Comparison of ENCODE assay signal across 14 cellular contexts in the genomic region with DNA sequence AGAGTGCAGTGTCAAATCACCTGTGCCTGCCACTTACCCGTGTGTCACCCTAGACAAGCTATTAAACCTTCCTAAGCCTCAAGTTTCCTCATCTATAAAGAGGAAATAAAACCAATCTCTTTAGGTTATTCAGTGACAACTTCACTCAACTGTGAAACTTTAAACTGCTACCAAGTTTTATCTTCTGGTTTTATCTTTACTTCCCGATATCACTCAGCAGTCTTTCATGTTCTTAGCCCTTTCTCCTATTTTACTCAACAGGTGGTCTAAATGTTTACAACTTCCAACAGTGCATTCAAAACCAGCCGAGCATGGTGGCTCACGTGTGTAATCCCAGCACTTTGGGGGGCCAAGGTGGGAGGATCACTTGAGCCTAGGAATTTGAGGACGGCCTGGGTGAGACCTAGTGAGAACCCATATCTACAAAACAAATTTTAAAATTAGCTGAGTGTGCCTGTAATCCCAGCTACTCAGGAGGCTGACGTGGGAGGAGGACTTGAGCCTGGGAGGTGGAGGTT. TPM values are rescaled to one million over a fixed set of nuclear protein-coding genes. Genes with fewer than 3 reads are reported as not detected.
A peak's percentile ranks its signal among the peaks of the same experiment; 100 is the strongest.
DNase-seq lines count a peak whose midpoint lies in the region; ATAC-seq and TF ChIP-seq lines count a peak whose summit lies in the region.
"Had no signal": no experiment of that assay in that cellular context is flagged by ENCODE, and none has a peak within 500 bp of the region (broad histone marks: within the 10 kb centered on the region; RNA-seq: fewer than 3 reads in every experiment).

No MANE protein-coding gene starts in this region.

- no peaks in the 10 kb centered on the region for H3K9me3 Mint-ChIP-seq in activated CD8-positive, alpha-beta T cell treated with anti-CD3 and anti-CD28 coated beads for 36 hours
- H3K9me3 Mint-ChIP-seq in activated CD8-positive, alpha-beta T cell treated with anti-CD3 and anti-CD28 coated beads, Interleukin-2, amount 10 ng/mL, durations not matched to agents 7 days and 5 days (ENCODE audit: insufficient read depth) = no peaks in the 10 kb centered on the region
- no peaks in the 10 kb centered on the region for H3K9me3 Mint-ChIP-seq in activated B cell treated with CpG ODN at 0.5 μM for 24 hours
- H3K9me3 Mint-ChIP-seq: HFFc6 had no signal

- H3K4me3 ChIP-seq in HEK293 (ENCODE audit: low read depth, low read length) = no peak overlapping the region
- H3K4me3 ChIP-seq: SJSA1, spleen, testis had no signal

- no peak for TF ChIP-seq CTCF in activated CD8-positive, alpha-beta T cell treated with anti-CD3 and anti-CD28 coated beads for 36 hours (IDR thresholded peaks at IDR 0.05)
- TF ChIP-seq CTCF in HEK293 (tag by site-specific recombination; IDR thresholded peaks at IDR 0.05) (no peak), activated B cell treated with CpG ODN at 0.5 μM for 24 hours (IDR thresholded peaks at IDR 0.05) (no peak)

- H3K36me3 Mint-ChIP-seq in activated CD8-positive, alpha-beta T cell treated with anti-CD3 and anti-CD28 coated beads for 36 hours (ENCODE audit: low read depth) = no peaks in the 10 kb centered on the region
- H3K36me3 Mint-ChIP-seq in activated CD8-positive, alpha-beta T cell treated with anti-CD3 and anti-CD28 coated beads, Interleukin-2, amount 10 ng/mL, durations not matched to agents 7 days and 5 days (ENCODE audit: low read depth) = no peaks in the 10 kb centered on the region
- H3K36me3 Mint-ChIP-seq in activated B cell treated with CpG ODN at 0.5 μM for 24 hours (ENCODE audit: low read depth) = no peaks in the 10 kb centered on the region

- no peak overlapping the region for H3K27ac ChIP-seq in HEK293 (ENCODE audit: extremely low read depth, low read depth, low read length)
- H3K27ac ChIP-seq: parathyroid adenoma, SJSA1, spleen, testis had no signal

- intact Hi-C loops in activated CD8-positive, alpha-beta T cell treated with anti-CD3 and anti-CD28 coated beads for 36 hours (cut with micrococcal nuclease) = loop anchor here (5.0 kb wide), 2 partner anchors 73 to 233 kb away; partner anchors contain the start of gene GTF2F2
- intact Hi-C loops in activated B cell treated with CpG ODN at 0.5 μM for 24 hours (cut with micrococcal nuclease) (loop anchor here (5.0 kb wide), 2 partner anchors 132 to 472 kb away; partner anchors contain the start of gene TSC22D1), posterior cingulate gyrus (cut with DNase I) (no loop called here)

- peak; percentile 22 for DNase-seq in activated CD8-positive, alpha-beta T cell treated with anti-CD3 and anti-CD28 coated beads for 36 hours
- no peak for DNase-seq in activated CD8-positive, alpha-beta T cell treated with anti-CD3 and anti-CD28 coated beads, Interleukin-2, amount 10 ng/mL, durations not matched to agents 7 days and 5 days
- DNase-seq in activated B cell treated with CpG ODN at 0.5 μM for 24 hours (no peak), renal cortical epithelial cell (ENCODE audit: low read depth) (peak; percentile 13), 8988T (no peak), posterior cingulate gyrus (no peak)
- DNase-seq: amygdala, HFFc6, spleen, testis had no signal

- H3K4me1 Mint-ChIP-seq in activated CD8-positive, alpha-beta T cell treated with anti-CD3 and anti-CD28 coated beads for 36 hours (ENCODE audit: low read depth) = peaks cover 24% of the 10 kb centered on the region
- peaks cover 15% of the 10 kb centered on the region for H3K4me1 Mint-ChIP-seq in activated CD8-positive, alpha-beta T cell treated with anti-CD3 and anti-CD28 coated beads, Interleukin-2, amount 10 ng/mL, durations not matched to agents 7 days and 5 days (ENCODE audit: low read depth)
- H3K4me1 Mint-ChIP-seq in activated B cell treated with CpG ODN at 0.5 μM for 24 hours = peaks cover 17% of the 10 kb centered on the region

- peak; percentile 64 for ATAC-seq in activated CD8-positive, alpha-beta T cell treated with anti-CD3 and anti-CD28 coated beads for 36 hours
- no peak for ATAC-seq in activated CD8-positive, alpha-beta T cell treated with anti-CD3 and anti-CD28 coated beads, Interleukin-2, amount 10 ng/mL, durations not matched to agents 7 days and 5 days
- ATAC-seq in activated B cell treated with CpG ODN at 0.5 μM for 24 hours (ENCODE audit: low read depth) = peak; percentile 71
- no peak for ATAC-seq in HG03521 (IDR thresholded peaks at IDR 0.05; ENCODE audit: unreplicated experiment)

- H3K27ac Mint-ChIP-seq in activated CD8-positive, alpha-beta T cell treated with anti-CD3 and anti-CD28 coated beads for 36 hours = no peak overlapping the region
- no peak overlapping the region for H3K27ac Mint-ChIP-seq in activated CD8-positive, alpha-beta T cell treated with anti-CD3 and anti-CD28 coated beads, Interleukin-2, amount 10 ng/mL, durations not matched to agents 7 days and 5 days
- H3K27ac Mint-ChIP-seq in activated B cell treated with CpG ODN at 0.5 μM for 24 hours = peak overlapping the region; percentile 6
- H3K27ac Mint-ChIP-seq: HFFc6 had no signal

- no peaks in the 10 kb centered on the region for H3K9me3 ChIP-seq in HEK293 (ENCODE audit: control insufficient read depth, insufficient read depth, low read depth, low read length)
- H3K9me3 ChIP-seq: SJSA1, spleen, testis had no signal

- H3K36me3 ChIP-seq in HEK293 (ENCODE audit: control insufficient read depth in 2 of 2, insufficient read depth in 1 of 2, low read length in 2 of 2) = no peaks in the 10 kb centered on the region
- H3K36me3 ChIP-seq: SJSA1, spleen had no signal

- no peak overlapping the region for H3K4me3 Mint-ChIP-seq in activated CD8-positive, alpha-beta T cell treated with anti-CD3 and anti-CD28 coated beads for 36 hours
- no peak overlapping the region for H3K4me3 Mint-ChIP-seq in activated CD8-positive, alpha-beta T cell treated with anti-CD3 and anti-CD28 coated beads, Interleukin-2, amount 10 ng/mL, durations not matched to agents 7 days and 5 days
- peak overlapping the region; percentile 36 for H3K4me3 Mint-ChIP-seq in activated B cell treated with CpG ODN at 0.5 μM for 24 hours
- H3K4me3 Mint-ChIP-seq: HFFc6 had no signal

- H3K4me1 ChIP-seq in HEK293 (ENCODE audit: control insufficient read depth, insufficient read depth, low read length) = 0 out of 2 replicates have a peak, but pooled peaks cover 2% of the 10 kb centered on the region
- H3K4me1 ChIP-seq: parathyroid adenoma, SJSA1, testis had no signal

- POLR2A ChIA-PET in activated CD8-positive, alpha-beta T cell treated with anti-CD3 and anti-CD28 coated beads for 36 hours (lab: Charles Lee) = interaction anchor here (0.9 kb wide), 1 partner anchor 260 kb away, joined by 3 read pairs; no protein-coding TSS in a partner anchor
- POLR2A ChIA-PET in activated CD8-positive, alpha-beta T cell treated with anti-CD3 and anti-CD28 coated beads, Interleukin-2, amount 10 ng/mL, durations not matched to agents 7 days and 5 days (lab: Charles Lee) = interaction anchor here (0.8 to 0.9 kb wide), 2 partner anchors 18 to 283 kb away, joined by 3 read pairs; no protein-coding TSS in a partner anchor
- POLR2A ChIA-PET in HEK293 (lab: Yijun Ruan, JAX) = interaction anchor here (0.6 kb wide), 1 partner anchor 283 kb away, joined by 5 read pairs; no protein-coding TSS in a partner anchor
- POLR2A ChIA-PET in activated B cell treated with CpG ODN at 0.5 μM for 24 hours (lab: Charles Lee) = no interaction called here

- CTCF ChIA-PET in activated CD8-positive, alpha-beta T cell treated with anti-CD3 and anti-CD28 coated beads for 36 hours (lab: Charles Lee) = interaction anchor here (0.8 to 5.1 kb wide), 6 partner anchors 11 to 259 kb away, joined by 3 to 93 read pairs (median 36); no protein-coding TSS in a partner anchor
- CTCF ChIA-PET in activated CD8-positive, alpha-beta T cell treated with anti-CD3 and anti-CD28 coated beads, Interleukin-2, amount 10 ng/mL, durations not matched to agents 7 days and 5 days (lab: Charles Lee) = interaction anchor here (0.9 to 5.1 kb wide), 11 partner anchors 14 to 442 kb away, joined by 3 to 92 read pairs (median 7); partner anchors contain the start of gene TPT1
- CTCF ChIA-PET in HEK293 (lab: Yijun Ruan, JAX) (interaction anchor here (3.6 to 4.4 kb wide), 2 partner anchors 233 to 259 kb away, joined by 62 to 83 read pairs; no protein-coding TSS in a partner anchor), activated B cell treated with CpG ODN at 0.5 μM for 24 hours (lab: Charles Lee) (interaction anchor here (3.4 to 5.6 kb wide), 3 partner anchors 233 to 345 kb away, joined by 25 to 75 read pairs (median 63); no protein-coding TSS in a partner anchor)

- peaks cover 41% of the 10 kb centered on the region for H3K27me3 Mint-ChIP-seq in activated CD8-positive, alpha-beta T cell treated with anti-CD3 and anti-CD28 coated beads for 36 hours
- H3K27me3 Mint-ChIP-seq in activated CD8-positive, alpha-beta T cell treated with anti-CD3 and anti-CD28 coated beads, Interleukin-2, amount 10 ng/mL, durations not matched to agents 7 days and 5 days (ENCODE audit: low read depth) = peaks cover 22% of the 10 kb centered on the region
- peaks cover 15% of the 10 kb centered on the region for H3K27me3 Mint-ChIP-seq in activated B cell treated with CpG ODN at 0.5 μM for 24 hours

TF ChIP-seq in HEK293, 187 proteins besides CTCF, POLR2A, EP300 and RAD21 (continues in another document):
- peak; percentile 85 for TF ChIP-seq FEZF1 (tag by site-specific recombination; IDR thresholded peaks at IDR 0.05)
- peak; percentile 80 for TF ChIP-seq GLIS1 (tag by site-specific recombination; IDR thresholded peaks at IDR 0.05)
- no peak for TF ChIP-seq ZNF768 (tag by site-specific recombination; IDR thresholded peaks at IDR 0.05)
- TF ChIP-seq ZBTB8A (tag by site-specific recombination; IDR thresholded peaks at IDR 0.05) = peak; percentile 36
- TF ChIP-seq OSR2 (tag by site-specific recombination; IDR thresholded peaks at IDR 0.05) = peak; percentile 79
- peak; percentile 68 for TF ChIP-seq IKZF3 (tag by site-specific recombination; IDR thresholded peaks at IDR 0.05)
- TF ChIP-seq ZNF37A (tag by site-specific recombination; IDR thresholded peaks at IDR 0.05) = no peak

RNA-seq across cellular contexts. Expression of gene GPALPP1, which starts 59.6 kb away (rescaled TPM):
- total RNA-seq in activated CD8-positive, alpha-beta T cell treated with anti-CD3 and anti-CD28 coated beads for 36 hours = 10 to 100 TPM; 30.4 to 31.6 TPM
- 10 to 100 TPM; 28.9 to 31.9 TPM for total RNA-seq in activated CD8-positive, alpha-beta T cell treated with anti-CD3 and anti-CD28 coated beads, Interleukin-2, amount 10 ng/mL, durations not matched to agents 7 days and 5 days
- total RNA-seq in activated B cell treated with CpG ODN at 0.5 μM for 24 hours (28.8 and 35.8 TPM in 2 replicates), renal cortical epithelial cell (22.1 and 32.5 TPM in 2 replicates)

RNA-seq across cellular contexts. Expression of gene NUFIP1, which starts 59.7 kb away (rescaled TPM):
- total RNA-seq in activated CD8-positive, alpha-beta T cell treated with anti-CD3 and anti-CD28 coated beads for 36 hours = 10 to 100 TPM; 10.4 to 11.2 TPM
- total RNA-seq in activated CD8-positive, alpha-beta T cell treated with anti-CD3 and anti-CD28 coated beads, Interleukin-2, amount 10 ng/mL, durations not matched to agents 7 days and 5 days = 1 to 10 TPM; 6.0 to 6.1 TPM
- total RNA-seq in activated B cell treated with CpG ODN at 0.5 μM for 24 hours (6.6 and 7.8 TPM in 2 replicates), renal cortical epithelial cell (2.6 and 5.2 TPM in 2 replicates)

Comparison
In these comparisons a context has a peak if more than half of its experiments do, and no peak if none do; other contexts are left out.
1. ATAC-seq: peak in activated CD8-positive, alpha-beta T cell treated with anti-CD3 and anti-CD28 coated beads for 36 hours (single experiment) and activated B cell treated with CpG ODN at 0.5 μM for 24 hours (single experiment); none in activated CD8-positive, alpha-beta T cell treated with anti-CD3 and anti-CD28 coated beads, Interleukin-2, amount 10 ng/mL, durations not matched to agents 7 days and 5 days (single experiment) and HG03521 (single experiment).
2. DNase-seq: peak in activated CD8-positive, alpha-beta T cell treated with anti-CD3 and anti-CD28 coated beads for 36 hours (single experiment) and renal cortical epithelial cell (single experiment); none in activated CD8-positive, alpha-beta T cell treated with anti-CD3 and anti-CD28 coated beads, Interleukin-2, amount 10 ng/mL, durations not matched to agents 7 days and 5 days (single experiment), activated B cell treated with CpG ODN at 0.5 μM for 24 hours (single experiment), 8988T (single experiment) and posterior cingulate gyrus (0 of 10).